Comparison of ENCODE assay signal across 14 cellular contexts in genomic region chr9:127183814-127184582, GRCh38.
DNase-seq lines count a peak whose midpoint lies in the region; ATAC-seq, FAIRE-seq and TF ChIP-seq lines count a peak whose summit lies in the region.
"Had no signal": no experiment of that assay in that cellular context is flagged by ENCODE, and none has a peak within 500 bp of the region (broad histone marks: within the 10 kb centered on the region; RNA-seq: fewer than 3 reads in every experiment).

No MANE protein-coding gene starts in this region.

- TF ChIP-seq CTCF in fibroblast of villous mesenchyme (IDR thresholded peaks at IDR 0.05; ENCODE audit: insufficient read depth, low read depth, low read length) = no peak

- CTCF ChIA-PET in CD4-positive, alpha-beta memory T cell (lab: Charles Lee; ENCODE audit: partially characterized antibody) = interaction anchor here (1.0 kb wide), 1 partner anchor 15 kb away, joined by 3 read pairs; no protein-coding TSS in a partner anchor

- no peaks in the 10 kb centered on the region for H3K36me3 ChIP-seq in CD4-positive, alpha-beta memory T cell (ENCODE audit: insufficient read depth, low read length)
- H3K36me3 ChIP-seq: WERI-Rb-1 had no signal

- intact Hi-C loops in CD4-positive, alpha-beta memory T cell (cut with micrococcal nuclease) = no loop called here

- H3K27me3 ChIP-seq in CD4-positive, alpha-beta memory T cell (ENCODE audit: insufficient read depth, low read length) = no peaks in the 10 kb centered on the region

- no peaks in the 10 kb centered on the region for H3K9me3 ChIP-seq in CD4-positive, alpha-beta memory T cell (ENCODE audit: control insufficient read depth in 1 of 2, low read length in 2 of 2)

- peak overlapping the region in 16 of 21 experiments; percentile 11 to 93 (median 66) for H3K27ac ChIP-seq in skin epidermis
- no peak overlapping the region for H3K27ac ChIP-seq in CD4-positive, alpha-beta memory T cell (ENCODE audit: low read depth, low read length)
- H3K27ac ChIP-seq: foreskin keratinocyte, WERI-Rb-1 had no signal

- H3K4me3 Mint-ChIP-seq in CD4-positive, alpha-beta memory T cell = no peak overlapping the region
- H3K4me3 Mint-ChIP-seq: activated naive CD8-positive, alpha-beta T cell had no signal

- peak; percentile 76 for FAIRE-seq in GM18507 (lab: Jason Lieb, UNC)

- H3K4me1 Mint-ChIP-seq in CD4-positive, alpha-beta memory T cell = peaks cover 0 to 2% (median under 1%) of the 10 kb centered on the region in 4 donors

- POLR2A ChIA-PET in CD4-positive, alpha-beta memory T cell (lab: Charles Lee; ENCODE audit: partially characterized antibody) = no interaction called here

- H3K4me3 ChIP-seq in fibroblast of villous mesenchyme (ENCODE audit: low read depth, low read length) (no peak overlapping the region), skin epidermis (no peak overlapping the region)
- no peak overlapping the region for H3K4me3 ChIP-seq in CD4-positive, alpha-beta memory T cell (ENCODE audit: low read length in 2 of 2)

- H3K36me3 Mint-ChIP-seq in CD4-positive, alpha-beta memory T cell = peaks cover 2 to 10% of the 10 kb centered on the region in 2 donors

- ATAC-seq in HG03175 (IDR thresholded peaks at IDR 0.05; ENCODE audit: unreplicated experiment) = peak; percentile 85
- ATAC-seq in HG03342 (IDR thresholded peaks at IDR 0.05; ENCODE audit: unreplicated experiment) = no peak
- ATAC-seq: foreskin keratinocyte had no signal

- DNase-seq in GM18507 (ENCODE audit: extremely low spot score, insufficient read length, low read depth) (peak; percentile 64), fibroblast of villous mesenchyme (ENCODE audit: low read depth) (peak; percentile 94), activated gamma-delta T cell (lab: John Stamatoyannopoulos, UW) (no peak), NCI-H510A treated with DMSO at 0.1 percent for 48 hours (lab: John Stamatoyannopoulos, UW) (no peak)
- no peak for DNase-seq in CD4-positive, alpha-beta memory T cell
- DNase-seq: DMS79, foreskin keratinocyte, H7, NCI-H82, WERI-Rb-1 had no signal

- H3K27ac Mint-ChIP-seq in CD4-positive, alpha-beta memory T cell = peak overlapping the region in 2 of 7 donors; percentile 34 to 36
- H3K27ac Mint-ChIP-seq: activated naive CD8-positive, alpha-beta T cell had no signal

- no peaks in the 10 kb centered on the region for H3K4me1 ChIP-seq in CD4-positive, alpha-beta memory T cell (ENCODE audit: insufficient read depth, low read length)
- H3K4me1 ChIP-seq: foreskin keratinocyte had no signal

- no peaks in the 10 kb centered on the region for H3K9me3 Mint-ChIP-seq in CD4-positive, alpha-beta memory T cell

- H3K27me3 Mint-ChIP-seq in CD4-positive, alpha-beta memory T cell = no peaks in the 10 kb centered on the region
- H3K27me3 Mint-ChIP-seq: activated naive CD8-positive, alpha-beta T cell had no signal

Comparison
In these comparisons a context has a peak if more than half of its experiments do, and no peak if none do; other contexts are left out.
1. DNase-seq: peak in GM18507 (single experiment) and fibroblast of villous mesenchyme (single experiment); none in CD4-positive, alpha-beta memory T cell (0 of 5), activated gamma-delta T cell (single experiment) and NCI-H510A treated with DMSO at 0.1 percent for 48 hours (single experiment).